In the genomic region with DNA sequence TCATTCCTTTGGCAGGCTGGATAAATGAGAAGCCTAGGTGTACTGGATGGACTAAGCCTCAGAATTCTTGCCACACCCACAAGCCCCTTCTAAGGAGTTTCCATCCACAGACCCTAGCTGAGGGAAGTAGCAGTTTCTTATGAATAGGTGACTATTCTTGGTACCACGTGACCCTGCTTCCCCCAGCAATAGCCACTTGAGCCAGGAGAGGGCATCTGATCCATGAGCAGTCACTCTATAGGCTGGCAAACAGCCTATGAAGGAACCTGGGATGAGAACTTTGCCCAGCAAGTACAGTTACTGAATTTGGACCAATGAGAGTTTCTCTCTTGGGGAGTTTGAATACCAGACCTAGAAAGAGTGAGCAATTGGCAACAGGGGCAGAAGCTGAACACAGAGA, we compare ENCODE assay signal across 9 cellular contexts.
DNase-seq lines count a peak whose midpoint lies in the region; ATAC-seq and TF ChIP-seq lines count a peak whose summit lies in the region.
"Had no signal": no experiment of that assay in that cellular context is flagged by ENCODE, and none has a peak within 500 bp of the region (broad histone marks: within the 10 kb centered on the region; RNA-seq: fewer than 3 reads in every experiment).

No MANE protein-coding gene starts in this region.

- H3K27me3 ChIP-seq in Karpas-422 (ENCODE audit: low read length) = no peaks in the 10 kb centered on the region
- peaks cover 81% of the 10 kb centered on the region for H3K27me3 ChIP-seq in osteoblast (ENCODE audit: insufficient read depth, low read length)

- no peak overlapping the region for H3K9ac ChIP-seq in Karpas-422 (ENCODE audit: low read length)

- H3K9me2 ChIP-seq in Karpas-422 (replicated peaks; ENCODE audit: insufficient read depth, low read length) = no peaks in the 10 kb centered on the region

- H3K27ac ChIP-seq in Karpas-422 (ENCODE audit: low read length) (no peak overlapping the region), osteoblast (ENCODE audit: low read depth, low read length) (no peak overlapping the region)
- H3K27ac ChIP-seq: skin epidermis had no signal

- H3K36me3 ChIP-seq in Karpas-422 (ENCODE audit: insufficient read depth, low read length) (no peaks in the 10 kb centered on the region), osteoblast (ENCODE audit: insufficient read depth, low read length) (no peaks in the 10 kb centered on the region)

- H3K4me3 Mint-ChIP-seq in activated naive CD8-positive, alpha-beta T cell treated with anti-CD3 and anti-CD28 coated beads for 36 hours = no peak overlapping the region
- H3K4me3 Mint-ChIP-seq in immature natural killer cell = no peak overlapping the region

- no peaks in the 10 kb centered on the region for H4K20me1 ChIP-seq in Karpas-422 (ENCODE audit: insufficient read depth, low read depth, low read length)
- H4K20me1 ChIP-seq in osteoblast (ENCODE audit: insufficient read depth, low read length) = no peaks in the 10 kb centered on the region

- ATAC-seq in GM21737 (IDR thresholded peaks at IDR 0.05; ENCODE audit: unreplicated experiment) = peak; percentile 59

- H3K4me3 ChIP-seq in Karpas-422 (ENCODE audit: low read length) (no peak overlapping the region), osteoblast (ENCODE audit: insufficient read depth, low read length) (no peak overlapping the region)
- H3K4me3 ChIP-seq: skin epidermis had no signal

- peaks cover 11% of the 10 kb centered on the region for H3K27me3 Mint-ChIP-seq in activated naive CD8-positive, alpha-beta T cell treated with anti-CD3 and anti-CD28 coated beads for 36 hours
- peaks cover 0 to 7% (median 2%) of the 10 kb centered on the region in 3 donors for H3K27me3 Mint-ChIP-seq in immature natural killer cell (ENCODE audit: low read depth in 3 of 3)

- H3K4me2 ChIP-seq in Karpas-422 (ENCODE audit: low read depth, low read length, poor library complexity, severe bottlenecking) = no peak overlapping the region
- no peak overlapping the region for H3K4me2 ChIP-seq in osteoblast (ENCODE audit: insufficient read depth, low read length)

- no peaks in the 10 kb centered on the region for H3K36me3 Mint-ChIP-seq in activated naive CD8-positive, alpha-beta T cell treated with anti-CD3 and anti-CD28 coated beads for 36 hours
- no peaks in the 10 kb centered on the region for H3K36me3 Mint-ChIP-seq in immature natural killer cell

- H3K79me2 ChIP-seq in Karpas-422 (ENCODE audit: low read length) = no peaks in the 10 kb centered on the region
- no peaks in the 10 kb centered on the region for H3K79me2 ChIP-seq in osteoblast (ENCODE audit: insufficient read depth, low read length)

- H2AFZ ChIP-seq in Karpas-422 (ENCODE audit: low read length) (no peak overlapping the region), osteoblast (ENCODE audit: low read length) (no peak overlapping the region)

- no peaks in the 10 kb centered on the region for H3K9me3 ChIP-seq in Karpas-422 (ENCODE audit: low read length)
- no peaks in the 10 kb centered on the region for H3K9me3 ChIP-seq in osteoblast (ENCODE audit: low read depth, low read length)

- no peaks in the 10 kb centered on the region for H3K9me3 Mint-ChIP-seq in activated naive CD8-positive, alpha-beta T cell treated with anti-CD3 and anti-CD28 coated beads for 36 hours
- H3K9me3 Mint-ChIP-seq in immature natural killer cell = no peaks in the 10 kb centered on the region

- peak; percentile 53 for TF ChIP-seq CTCF in osteoblast (IDR thresholded peaks at IDR 0.05; ENCODE audit: extremely low read depth, low read depth, low read length)

- DNase-seq in NOMO-1 treated with DMSO at 0.1 percent for 48 hours (lab: John Stamatoyannopoulos, UW; ENCODE audit: unreplicated experiment) (peak; percentile 45), NOMO-1 treated with dmso at 0.1 percent for 144 hours (lab: John Stamatoyannopoulos, UW; ENCODE audit: unreplicated experiment) (no peak), Karpas-422 (peak; percentile 71), osteoblast (ENCODE audit: insufficient read length, low spot score, missing footprints) (no peak), NCI-H446 (lab: John Stamatoyannopoulos, UW) (no peak), immature natural killer cell (no peak)
- peak; percentile 2 for DNase-seq in activated naive CD8-positive, alpha-beta T cell treated with anti-CD3 and anti-CD28 coated beads for 36 hours

- no peak overlapping the region for H3K27ac Mint-ChIP-seq in activated naive CD8-positive, alpha-beta T cell treated with anti-CD3 and anti-CD28 coated beads for 36 hours
- no peak overlapping the region for H3K27ac Mint-ChIP-seq in immature natural killer cell

- H3K4me1 ChIP-seq in Karpas-422 (ENCODE audit: low read length) (no peaks in the 10 kb centered on the region), osteoblast (ENCODE audit: insufficient read depth, low read length) (no peaks in the 10 kb centered on the region)

- H3K4me1 Mint-ChIP-seq in activated naive CD8-positive, alpha-beta T cell treated with anti-CD3 and anti-CD28 coated beads for 36 hours = no peaks in the 10 kb centered on the region
- H3K4me1 Mint-ChIP-seq in immature natural killer cell = no peaks in the 10 kb centered on the region

Comparison
In these comparisons a context has a peak if more than half of its experiments do, and no peak if none do; other contexts are left out.
1. DNase-seq: peak in NOMO-1 treated with DMSO at 0.1 percent for 48 hours (single experiment), Karpas-422 (single experiment) and activated naive CD8-positive, alpha-beta T cell treated with anti-CD3 and anti-CD28 coated beads for 36 hours (single experiment); none in NOMO-1 treated with dmso at 0.1 percent for 144 hours (single experiment), osteoblast (single experiment), NCI-H446 (0 of 2) and immature natural killer cell (0 of 3).